Comparison of ENCODE assay signal across 31 cellular contexts in the genomic region with DNA sequence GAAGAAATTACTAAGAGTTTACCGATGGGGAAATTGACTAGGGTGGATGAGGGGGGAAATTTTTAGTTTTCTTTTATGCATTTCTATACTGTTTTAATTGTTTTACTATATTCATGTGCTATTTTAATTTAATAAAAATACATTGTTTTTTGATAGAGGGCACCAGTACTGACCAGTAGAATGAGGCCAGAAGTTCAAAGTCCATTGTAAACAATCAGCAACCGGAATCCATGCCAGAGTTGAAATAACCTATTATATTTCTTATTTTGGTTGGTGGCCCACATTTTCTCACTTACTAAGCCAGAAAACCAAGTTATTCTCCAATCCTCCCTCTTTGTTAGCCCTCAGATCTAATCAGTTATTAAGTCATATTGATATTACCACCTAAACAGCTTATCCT.
"Had no signal": no experiment of that assay in that cellular context is flagged by ENCODE, and none has a peak within 500 bp of the region (broad histone marks: within the 10 kb centered on the region; RNA-seq: fewer than 3 reads in every experiment).

No MANE protein-coding gene starts in this region.

- H3K27me3 ChIP-seq: body of pancreas, brain microvascular endothelial cell, breast epithelium had no signal

- H3K27ac ChIP-seq: body of pancreas, brain microvascular endothelial cell, breast epithelium, WERI-Rb-1 had no signal

- H3K4me3 ChIP-seq: body of pancreas, breast epithelium had no signal

- H3K36me3 ChIP-seq: brain microvascular endothelial cell, breast epithelium, WERI-Rb-1 had no signal

- H3K9me3 ChIP-seq: body of pancreas had no signal

- H3K4me1 ChIP-seq: body of pancreas, breast epithelium had no signal

- DNase-seq: activated CD4-positive, alpha-beta memory T cell treated with anti-CD3 and anti-CD28 coated beads, Interleukin-2, amount 10 ng/mL, durations not matched to agents 7 days and 5 days; activated CD4-positive, alpha-beta T cell treated with anti-CD3 and anti-CD28 coated beads for 1 hour; activated CD4-positive, alpha-beta T cell treated with anti-CD3 and anti-CD28 coated beads for 36 hours; activated CD4-positive, alpha-beta T cell treated with anti-CD3 and anti-CD28 coated beads for 48 hours; activated CD4-positive, alpha-beta T cell treated with anti-CD3 and anti-CD28 coated beads, Interleukin-2, amount 10 ng/mL, durations not matched to agents 7 days and 5 days; activated CD4-positive, alpha-beta T cell treated with anti-CD3 and anti-CD28 coated beads, Interleukin-2, amount 50 U/mL, for 48 hours; activated CD4-positive, CD25-positive, alpha-beta regulatory T cell; activated CD8-positive, alpha-beta memory T cell treated with anti-CD3 and anti-CD28 coated beads for 24 hours; activated CD8-positive, alpha-beta memory T cell treated with anti-CD3 and anti-CD28 coated beads, Interleukin-2, amount 10 ng/mL, durations not matched to agents 7 days and 5 days; activated CD8-positive, alpha-beta memory T cell treated with anti-CD3 and anti-CD28 coated beads, Interleukin-2, amount 50 U/mL, for 48 hours; activated CD8-positive, alpha-beta T cell treated with anti-CD3 and anti-CD28 coated beads, Interleukin-2, amount 10 ng/mL, durations not matched to agents 7 days and 5 days; activated effector memory CD4-positive, alpha-beta T cell treated with Interleukin-2 at 50 U/mL for 16 hours; activated gamma-delta T cell; activated naive CD4-positive, alpha-beta T cell treated with anti-CD3 and anti-CD28 coated beads, Interleukin-2, amount 10 ng/mL, durations not matched to agents 7 days and 5 days; activated naive CD4-positive, alpha-beta T cell treated with Interleukin-2 at 50 U/mL for 16 hours; activated naive CD8-positive, alpha-beta T cell treated with anti-CD3 and anti-CD28 coated beads, Interleukin-2, amount 10 ng/mL, durations not matched to agents 7 days and 5 days; activated naive CD8-positive, alpha-beta T cell treated with anti-CD3 and anti-CD28 coated beads, Interleukin-2, amount 50 U/mL, for 24 hours; activated T-cell treated with anti-CD3 and anti-CD28 coated beads, Interleukin-2, amount 50 U/mL, for 24 hours; activated T-cell treated with anti-CD3 and anti-CD28 coated beads, Interleukin-2, amount 50 U/mL, for 48 hours; amygdala; anterior cingulate cortex; body of pancreas; brain microvascular endothelial cell; central memory CD4-positive, alpha-beta T cell; T-helper 1 cell; T-helper 2 cell; T-helper 9 cell; WERI-Rb-1 had no signal

- ATAC-seq: activated CD4-positive, alpha-beta T cell treated with anti-CD3 and anti-CD28 coated beads for 36 hours; activated CD4-positive, CD25-positive, alpha-beta regulatory T cell treated with anti-CD3 and anti-CD28 coated beads, Interleukin-2, amount 50 U/mL, for 24 hours; activated CD8-positive, alpha-beta memory T cell treated with anti-CD3 and anti-CD28 coated beads, Interleukin-2, amount 10 ng/mL, durations not matched to agents 7 days and 5 days; activated CD8-positive, alpha-beta T cell treated with anti-CD3 and anti-CD28 coated beads, Interleukin-2, amount 10 ng/mL, durations not matched to agents 7 days and 5 days; activated naive CD8-positive, alpha-beta T cell treated with anti-CD3 and anti-CD28 coated beads, Interleukin-2, amount 50 U/mL, for 24 hours; body of pancreas; WTC11 had no signal
